17 cellular contexts compared by ENCODE assay signal in genomic region chr22:39635719-39636118, GRCh38.
"Had no signal": no experiment of that assay in that cellular context is flagged by ENCODE, and none has a peak within 500 bp of the region (broad histone marks: within the 10 kb centered on the region; RNA-seq: fewer than 3 reads in every experiment).

No MANE protein-coding gene starts in this region.

- H3K27ac Mint-ChIP-seq: activated B cell treated with CpG ODN at 0.5 μM for 24 hours; activated CD4-positive, alpha-beta T cell treated with anti-CD3 and anti-CD28 coated beads, Interleukin-2, amount 10 ng/mL, durations not matched to agents 24 days and 14 days; activated T-helper 1 cell treated with anti-CD3 and anti-CD28 coated beads, Interleukin-12 subunit alpha, Interleukin-12 subunit beta, Interleukin-2, Interleukin-4 antibody, amounts not matched to agents 30 ng/mL and 10 ng/mL and 1 ng/mL, durations not matched to agents 14 hours and 24 hours and 36 hours; stimulated activated memory B cell treated with anti-CD40 and anti-IgM and Interleukin-4, amounts not matched to agents 10 μg/mL and 1 μg/mL and 100 μg/mL, for 72 hours had no signal

- H3K36me3 Mint-ChIP-seq: stimulated activated memory B cell treated with anti-CD40 and anti-IgM and Interleukin-4, amounts not matched to agents 10 μg/mL and 1 μg/mL and 100 μg/mL, for 72 hours had no signal

- H3K4me1 ChIP-seq: left lung, tibial nerve had no signal

- ATAC-seq: left lung; naive thymus-derived CD4-positive, alpha-beta T cell had no signal

- H3K36me3 ChIP-seq: left lung, tibial nerve had no signal

- DNase-seq: activated B cell treated with CpG ODN at 0.5 μM for 24 hours; activated CD4-positive, alpha-beta T cell treated with anti-CD3 and anti-CD28 coated beads, Interleukin-2, amount 10 ng/mL, durations not matched to agents 24 days and 14 days; activated CD8-positive, alpha-beta memory T cell treated with anti-CD3 and anti-CD28 coated beads, Interleukin-2, amount 50 U/mL, for 48 hours; activated naive CD4-positive, alpha-beta T cell; anterior cingulate cortex; dorsolateral prefrontal cortex; islet precursor cell; mammary epithelial cell; naive thymus-derived CD4-positive, alpha-beta T cell; retina; stimulated activated CD4-positive, alpha-beta T cell treated with anti-CD3 and anti-CD28 coated beads, Interleukin-12 subunit alpha, Interleukin-12 subunit beta, amount 100 ng/mL, for 4 hours; stimulated activated CD4-positive, alpha-beta T cell treated with anti-CD3 and anti-CD28 coated beads, Interleukin-2, amount 100 ng/mL, for 24 hours had no signal

- FAIRE-seq: TTC549 had no signal

- H3K4me3 Mint-ChIP-seq: activated B cell treated with CpG ODN at 0.5 μM for 24 hours; activated CD4-positive, alpha-beta T cell treated with anti-CD3 and anti-CD28 coated beads, Interleukin-2, amount 10 ng/mL, durations not matched to agents 24 days and 14 days; activated T-helper 1 cell treated with anti-CD3 and anti-CD28 coated beads, Interleukin-12 subunit alpha, Interleukin-12 subunit beta, Interleukin-2, Interleukin-4 antibody, amounts not matched to agents 30 ng/mL and 10 ng/mL and 1 ng/mL, durations not matched to agents 14 hours and 24 hours and 36 hours; naive thymus-derived CD4-positive, alpha-beta T cell; stimulated activated memory B cell treated with anti-CD40 and anti-IgM and Interleukin-4, amounts not matched to agents 10 μg/mL and 1 μg/mL and 100 μg/mL, for 72 hours had no signal

- H3K9me3 Mint-ChIP-seq: activated CD4-positive, alpha-beta T cell treated with anti-CD3 and anti-CD28 coated beads, Interleukin-2, amount 10 ng/mL, durations not matched to agents 24 days and 14 days; activated T-helper 1 cell treated with anti-CD3 and anti-CD28 coated beads, Interleukin-12 subunit alpha, Interleukin-12 subunit beta, Interleukin-2, Interleukin-4 antibody, amounts not matched to agents 30 ng/mL and 10 ng/mL and 1 ng/mL, durations not matched to agents 14 hours and 24 hours and 36 hours had no signal

- H3K27ac ChIP-seq: left lung, tibial nerve had no signal

- H3K4me1 Mint-ChIP-seq: activated B cell treated with CpG ODN at 0.5 μM for 24 hours had no signal

- H3K4me3 ChIP-seq: dorsolateral prefrontal cortex, left lung, tibial nerve had no signal
